In the genomic region with DNA sequence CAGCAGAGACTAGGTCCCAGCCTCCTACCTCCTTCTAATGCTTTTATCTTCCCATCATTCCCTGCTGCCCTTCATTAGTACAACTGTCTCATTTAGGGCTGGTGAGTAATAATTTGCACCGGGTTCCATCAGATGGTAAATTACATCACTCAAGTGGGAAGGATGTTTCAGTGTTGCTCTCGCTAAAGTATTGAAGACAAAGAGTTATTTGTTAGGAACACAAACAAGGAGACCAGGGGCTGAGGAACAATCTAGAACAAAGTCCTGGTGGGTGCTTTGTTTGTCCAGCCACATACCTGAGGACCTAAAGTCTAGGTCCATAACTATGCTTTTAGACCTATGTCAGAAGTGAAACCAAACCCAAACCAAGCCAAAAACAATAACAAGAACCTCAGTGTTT, we compare ENCODE assay signal across 14 cellular contexts.
"Had no signal": no experiment of that assay in that cellular context is flagged by ENCODE, and none has a peak within 500 bp of the region (broad histone marks: within the 10 kb centered on the region; RNA-seq: fewer than 3 reads in every experiment).

No MANE protein-coding gene starts in this region.

- DNase-seq: dermis blood vessel endothelial cell; glutamatergic neuron; islet precursor cell; mammary epithelial cell; natural killer cell; posterior cingulate gyrus; small intestine; stimulated activated CD4-positive, alpha-beta T cell treated with anti-CD3 and anti-CD28 coated beads, Interleukin-12 subunit alpha, Interleukin-12 subunit beta, amount 100 ng/mL, for 4 hours; stimulated activated naive CD4-positive, alpha-beta T cell treated with Interleukin-2 at 50 U/mL for 16 hours; trophoblast cell had no signal

- H3K27me3 ChIP-seq: gastroesophageal sphincter had no signal

- H3K27ac ChIP-seq: gastroesophageal sphincter had no signal

- FAIRE-seq: colon, small intestine had no signal

- H3K36me3 ChIP-seq: gastroesophageal sphincter had no signal

- H3K4me1 ChIP-seq: gastroesophageal sphincter had no signal

- H3K9me3 ChIP-seq: gastroesophageal sphincter had no signal

- ATAC-seq: esophagus mucosa, gastroesophageal sphincter, left lobe of liver, natural killer cell had no signal

- H3K4me3 ChIP-seq: gastroesophageal sphincter had no signal
